ENCODE assay signal across 1 cellular context in genomic region chr6:162543221-162543620, GRCh38.
TF ChIP-seq lines count a peak whose summit lies in the region.

No MANE protein-coding gene starts in this region.

TF ChIP-seq in GM23338, 12 proteins besides CTCF, POLR2A, EP300 and RAD21:
- TF ChIP-seq REST (IDR thresholded peaks at IDR 0.05; ENCODE audit: unreplicated experiment) (no peak), ZNF331 (CRISPR knock-in tag; IDR thresholded peaks at IDR 0.05; ENCODE audit: low read depth) (no peak), ETS1 (IDR thresholded peaks at IDR 0.05) (no peak), NANOG (IDR thresholded peaks at IDR 0.05; ENCODE audit: borderline replicate concordance) (no peak), JUNB (IDR thresholded peaks at IDR 0.05; ENCODE audit: unreplicated experiment) (no peak), ZNF462 (CRISPR knock-in tag; IDR thresholded peaks at IDR 0.05) (no peak), POLR2AphosphoS5 (IDR thresholded peaks at IDR 0.05; ENCODE audit: low read depth) (no peak), ZNF114 (CRISPR knock-in tag; IDR thresholded peaks at IDR 0.05) (no peak), EZH2phosphoT487 (IDR thresholded peaks at IDR 0.05; ENCODE audit: unreplicated experiment) (no peak), STAT1 (IDR thresholded peaks at IDR 0.05; ENCODE audit: unreplicated experiment) (no peak), EZH2 (IDR thresholded peaks at IDR 0.05; ENCODE audit: low read depth, unreplicated experiment) (no peak), CREB1 (CRISPR knock-in tag; IDR thresholded peaks at IDR 0.05; ENCODE audit: low read depth) (no peak)
